ENCODE assay signal across 17 cellular contexts in the genomic region with DNA sequence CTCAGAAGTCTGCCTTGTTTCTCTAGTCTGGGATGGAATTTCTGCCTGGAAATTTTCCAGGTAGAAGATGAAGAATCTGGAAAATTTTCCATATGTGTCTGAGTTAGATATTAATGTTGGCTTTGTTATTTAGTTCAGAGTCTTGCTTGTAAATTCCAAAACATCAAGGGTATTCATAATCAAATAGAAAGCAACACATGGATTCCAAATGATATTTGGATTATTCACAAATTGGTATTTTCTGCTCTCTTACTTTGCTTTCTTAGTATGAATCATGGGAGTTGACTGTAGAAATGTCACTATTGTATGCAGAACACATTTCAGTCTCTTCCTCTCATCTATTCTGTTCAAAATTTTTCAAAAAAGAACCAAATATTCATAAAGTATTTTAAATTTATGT.
DNase-seq lines count a peak whose midpoint lies in the region; FAIRE-seq and TF ChIP-seq lines count a peak whose summit lies in the region.
"Had no signal": no experiment of that assay in that cellular context is flagged by ENCODE, and none has a peak within 500 bp of the region (broad histone marks: within the 10 kb centered on the region; RNA-seq: fewer than 3 reads in every experiment).

No MANE protein-coding gene starts in this region.

- no peaks in the 10 kb centered on the region for H3K27me3 ChIP-seq in spleen (replicated peaks in 1 of 7)

- peak; percentile 64 for FAIRE-seq in D721Med (lab: Jason Lieb, UNC)
- FAIRE-seq: K562, RCC 7860 had no signal

- TF ChIP-seq CTCF in D721Med (IDR thresholded peaks at IDR 0.05; ENCODE audit: insufficient read depth, missing control alignments), result no peak
- TF ChIP-seq CTCF in HFFc6 (IDR thresholded peaks at IDR 0.05), result no peak
- no peak for TF ChIP-seq CTCF in cardiac fibroblast (IDR thresholded peaks at IDR 0.05; ENCODE audit: low read depth, low read length)
- no peak for TF ChIP-seq CTCF in osteocyte (IDR thresholded peaks at IDR 0.05)
- no peak for TF ChIP-seq CTCF in spleen (IDR thresholded peaks at IDR 0.05 in 8 of 11, conservative IDR thresholded peaks at IDR 0.05 in 3 of 11)

- H3K4me3 ChIP-seq in cardiac fibroblast (replicated peaks in 1 of 2; ENCODE audit: low read depth in 2 of 2, low read length in 2 of 2) (no peak overlapping the region), spleen (no peak overlapping the region)
- H3K4me3 ChIP-seq: GM23338, K562 had no signal

- H3K4me3 Mint-ChIP-seq in HFFc6 (peak overlapping the region; percentile 52), osteocyte (ENCODE audit: unreplicated experiment) (no peak overlapping the region)
- H3K4me3 Mint-ChIP-seq: CD4-positive, CD25-positive, alpha-beta regulatory T cell; GM23338 had no signal

- H3K27ac ChIP-seq in spleen, result no peak overlapping the region

- H3K9me3 ChIP-seq in spleen, result no peaks in the 10 kb centered on the region
- H3K9me3 ChIP-seq: Caco-2 had no signal

- no peaks in the 10 kb centered on the region for H3K4me1 ChIP-seq in spleen
- H3K4me1 ChIP-seq: Caco-2 had no signal

- no peak for TF ChIP-seq POLR2A in spleen (IDR thresholded peaks at IDR 0.05)

- intact Hi-C loops in spleen (cut with DNase I; ENCODE audit: low total_unique reads), result no loop called here

- H3K36me3 ChIP-seq in spleen, result no peaks in the 10 kb centered on the region

- peak overlapping the region; percentile 67 for H3K27ac Mint-ChIP-seq in HFFc6
- H3K27ac Mint-ChIP-seq in osteocyte (ENCODE audit: unreplicated experiment), result peak overlapping the region; percentile 69
- H3K27ac Mint-ChIP-seq: CD4-positive, CD25-positive, alpha-beta regulatory T cell; GM23338 had no signal

- peaks cover 42% of the 10 kb centered on the region for H3K4me1 Mint-ChIP-seq in HFFc6 (ENCODE audit: low read depth)
- peaks cover 17% of the 10 kb centered on the region for H3K4me1 Mint-ChIP-seq in osteocyte (ENCODE audit: unreplicated experiment)
- H3K4me1 Mint-ChIP-seq: CD4-positive, CD25-positive, alpha-beta regulatory T cell had no signal

- H3K27me3 Mint-ChIP-seq in HFFc6 (ENCODE audit: insufficient read depth), result no peaks in the 10 kb centered on the region
- no peaks in the 10 kb centered on the region for H3K27me3 Mint-ChIP-seq in osteocyte (ENCODE audit: unreplicated experiment)
- H3K27me3 Mint-ChIP-seq: CD4-positive, CD25-positive, alpha-beta regulatory T cell had no signal

- DNase-seq in D721Med (ENCODE audit: insufficient read length, low spot score) (no peak), HFFc6 (peak; percentile 48), cardiac fibroblast (ENCODE audit: low read depth in 2 of 2) (peak; percentile 8 to 19), osteocyte (ENCODE audit: extremely low spot score, unreplicated experiment) (no peak), NOMO-1 treated with dmso at 0.1 percent for 144 hours (lab: John Stamatoyannopoulos, UW; ENCODE audit: unreplicated experiment) (no peak), spleen (no peak), NCI-H2196 treated with DMSO at 0.1 percent for 48 hours (lab: John Stamatoyannopoulos, UW; ENCODE audit: unreplicated experiment) (no peak)
- DNase-seq: Caco-2; CD4-positive, CD25-positive, alpha-beta regulatory T cell; MV-4-11; NCI-H2029 treated with DMSO at 0.1 percent for 48 hours; NCI-H2171 treated with DMSO at 0.1 percent for 48 hours; NCI-H510A treated with DMSO at 0.1 percent for 48 hours; SHP77 treated with DMSO at 0.1 percent for 48 hours had no signal

- H3K9me3 Mint-ChIP-seq in HFFc6, result no peaks in the 10 kb centered on the region
- H3K9me3 Mint-ChIP-seq in osteocyte (ENCODE audit: unreplicated experiment), result no peaks in the 10 kb centered on the region
- H3K9me3 Mint-ChIP-seq: GM23338 had no signal

- H3K36me3 Mint-ChIP-seq in HFFc6 (ENCODE audit: low read depth), result no peaks in the 10 kb centered on the region
- H3K36me3 Mint-ChIP-seq in osteocyte (ENCODE audit: unreplicated experiment), result no peaks in the 10 kb centered on the region

Comparison
In these comparisons a context has a peak if more than half of its experiments do, and no peak if none do; other contexts are left out.
1. DNase-seq: peak in HFFc6 (single experiment) and cardiac fibroblast (2 of 2); none in D721Med (single experiment), osteocyte (single experiment), NOMO-1 treated with dmso at 0.1 percent for 144 hours (single experiment), spleen (single experiment) and NCI-H2196 treated with DMSO at 0.1 percent for 48 hours (single experiment).